14 cellular contexts compared by ENCODE assay signal in the genomic region with DNA sequence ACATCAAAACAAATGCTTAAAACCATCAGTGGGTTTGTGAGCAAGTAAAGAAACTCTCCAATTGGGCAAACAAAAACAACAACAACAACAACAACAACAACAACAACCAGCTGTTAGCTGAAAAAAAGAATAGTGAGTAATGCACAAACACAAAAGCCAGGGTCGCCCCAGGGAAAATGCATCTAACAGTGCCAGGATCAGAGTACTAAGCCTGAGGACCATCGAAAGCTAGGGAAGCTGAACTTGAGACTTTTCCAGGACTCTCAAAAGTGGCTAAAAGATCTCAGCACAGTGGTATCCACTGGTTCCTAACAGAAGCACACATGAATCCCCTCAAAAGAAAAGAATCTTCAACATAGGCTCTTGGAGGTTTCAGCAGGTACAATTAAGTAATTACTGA.
DNase-seq lines count a peak whose midpoint lies in the region; ATAC-seq, FAIRE-seq and TF ChIP-seq lines count a peak whose summit lies in the region.
"Had no signal": no experiment of that assay in that cellular context is flagged by ENCODE, and none has a peak within 500 bp of the region (broad histone marks: within the 10 kb centered on the region; RNA-seq: fewer than 3 reads in every experiment).

No MANE protein-coding gene starts in this region.

- no peaks in the 10 kb centered on the region for H3K9me1 ChIP-seq in keratinocyte (ENCODE audit: control insufficient read depth, extremely low read depth, insufficient read depth, low read length)

- H3K36me3 ChIP-seq in keratinocyte (ENCODE audit: control insufficient read depth in 2 of 2, extremely low read depth in 1 of 2, insufficient read depth in 2 of 2, low read length in 2 of 2) (no peaks in the 10 kb centered on the region), smooth muscle cell (ENCODE audit: low read depth) (no peaks in the 10 kb centered on the region)
- H3K36me3 ChIP-seq: BLaER1 had no signal

- H3K27ac Mint-ChIP-seq in HFFc6: peak overlapping the region; percentile 85

- dilution Hi-C loops in keratinocyte (cut with MboI; ENCODE audit: extremely low pct_ligation_motif_present, low sequenced_read_pairs): no loop called here

- H3K4me2 ChIP-seq in keratinocyte (ENCODE audit: control insufficient read depth, extremely low read depth, insufficient read depth, low read depth, low read length) (no peak overlapping the region), smooth muscle cell (peak overlapping the region; percentile 67)

- DNase-seq in HFFc6 (no peak), dermis blood vessel endothelial cell (peak; percentile 36), keratinocyte (ENCODE audit: low read depth, low spot score) (no peak), smooth muscle cell (lab: John Stamatoyannopoulos, UW; ENCODE audit: unreplicated experiment) (no peak), SHP77 (lab: John Stamatoyannopoulos, UW) (no peak), globus pallidus (ENCODE audit: low spot score) (no peak)
- DNase-seq in stimulated activated naive CD4-positive, alpha-beta T cell (lab: John Stamatoyannopoulos, UW): no peak
- DNase-seq: KBM-7, NCI-H1092, NCI-H69 had no signal

- H3K79me2 ChIP-seq in keratinocyte (ENCODE audit: control insufficient read depth, insufficient read depth, low read length): no peaks in the 10 kb centered on the region
- no peaks in the 10 kb centered on the region for H3K79me2 ChIP-seq in smooth muscle cell (ENCODE audit: low read depth)

- no peaks in the 10 kb centered on the region for H3K9me3 ChIP-seq in keratinocyte (ENCODE audit: control insufficient read depth, low read depth, low read length)
- no peaks in the 10 kb centered on the region for H3K9me3 ChIP-seq in smooth muscle cell (replicated peaks; ENCODE audit: low read depth)
- H3K9me3 ChIP-seq: BLaER1 had no signal

- H3F3A ChIP-seq in smooth muscle cell (ENCODE audit: low read depth): peaks cover 8% of the 10 kb centered on the region

- no peak for TF ChIP-seq CTCF in HFFc6 (IDR thresholded peaks at IDR 0.05)
- TF ChIP-seq CTCF in keratinocyte (optimal IDR thresholded peaks at IDR 0.05 in 1 of 3, IDR thresholded peaks at IDR 0.05 in 1 of 3, conservative IDR thresholded peaks at IDR 0.05 in 1 of 3; ENCODE audit: extremely low read depth in 1 of 3, insufficient read depth in 2 of 3, low read length in 3 of 3): no peak
- TF ChIP-seq CTCF in smooth muscle cell (IDR thresholded peaks at IDR 0.05; ENCODE audit: borderline replicate concordance, insufficient read depth, poor library complexity, severe bottlenecking): no peak

- H2AFZ ChIP-seq in keratinocyte (ENCODE audit: control insufficient read depth, low read length): no peak overlapping the region
- H2AFZ ChIP-seq in smooth muscle cell (ENCODE audit: low read depth): peak overlapping the region; percentile 17

- ATAC-seq in HG03108 (IDR thresholded peaks at IDR 0.05; ENCODE audit: unreplicated experiment): no peak

- 22% methylated on average over 2 of the region's 2 CpGs for WGBS in smooth muscle cell (ENCODE audit: low lambda C conversion rate)

- H3K27me3 Mint-ChIP-seq in HFFc6 (ENCODE audit: insufficient read depth): no peaks in the 10 kb centered on the region

- H3K27me3 ChIP-seq in keratinocyte (ENCODE audit: control insufficient read depth, extremely low read depth, insufficient read depth, low read length) (no peaks in the 10 kb centered on the region), smooth muscle cell (ENCODE audit: low read depth) (no peaks in the 10 kb centered on the region)
- H3K27me3 ChIP-seq: BLaER1 had no signal

- peak overlapping the region; percentile 24; the same call in 1 of the 2 replicates for H3K4me3 Mint-ChIP-seq in HFFc6

- H4K20me1 ChIP-seq in keratinocyte (ENCODE audit: control insufficient read depth, extremely low read depth, insufficient read depth, low read length): no peaks in the 10 kb centered on the region
- no peaks in the 10 kb centered on the region for H4K20me1 ChIP-seq in smooth muscle cell (ENCODE audit: low read depth)
- H4K20me1 ChIP-seq: BLaER1 had no signal

- H3K9me3 Mint-ChIP-seq in HFFc6: no peaks in the 10 kb centered on the region; the same call in 1 of the 2 replicates

- FAIRE-seq in keratinocyte (lab: Jason Lieb, UNC): no peak

- H3K36me3 Mint-ChIP-seq in HFFc6 (ENCODE audit: low read depth): no peaks in the 10 kb centered on the region

- H3K27ac ChIP-seq in keratinocyte (ENCODE audit: control insufficient read depth, insufficient read depth, low read length) (peak overlapping the region; percentile 65), smooth muscle cell (ENCODE audit: low read depth) (peak overlapping the region; percentile 96)
- H3K27ac ChIP-seq: BLaER1, HL-60, SK-N-MC had no signal

- H3K4me1 Mint-ChIP-seq in HFFc6 (ENCODE audit: low read depth): peaks cover 36% of the 10 kb centered on the region; the same call in 1 of the 2 replicates

- H3K9ac ChIP-seq in keratinocyte (ENCODE audit: control insufficient read depth, extremely low read depth, insufficient read depth, low read length) (no peak overlapping the region), smooth muscle cell (ENCODE audit: low read depth) (peak overlapping the region; percentile 80)
- H3K9ac ChIP-seq: BLaER1 had no signal

- H3K4me1 ChIP-seq in keratinocyte (ENCODE audit: control insufficient read depth, extremely low read depth, insufficient read depth, low read length) (peaks cover 16% of the 10 kb centered on the region), smooth muscle cell (ENCODE audit: low read depth) (peaks cover 25% of the 10 kb centered on the region)

- H3K4me3 ChIP-seq in keratinocyte (ENCODE audit: control insufficient read depth in 2 of 3, extremely low read depth in 1 of 3, insufficient read depth in 2 of 3, low read depth in 1 of 3, low read length in 3 of 3): no peak overlapping the region
- no peak overlapping the region for H3K4me3 ChIP-seq in smooth muscle cell
- H3K4me3 ChIP-seq: BLaER1, SK-N-MC had no signal
